ENCODE assay signal across 24 cellular contexts in the genomic region with DNA sequence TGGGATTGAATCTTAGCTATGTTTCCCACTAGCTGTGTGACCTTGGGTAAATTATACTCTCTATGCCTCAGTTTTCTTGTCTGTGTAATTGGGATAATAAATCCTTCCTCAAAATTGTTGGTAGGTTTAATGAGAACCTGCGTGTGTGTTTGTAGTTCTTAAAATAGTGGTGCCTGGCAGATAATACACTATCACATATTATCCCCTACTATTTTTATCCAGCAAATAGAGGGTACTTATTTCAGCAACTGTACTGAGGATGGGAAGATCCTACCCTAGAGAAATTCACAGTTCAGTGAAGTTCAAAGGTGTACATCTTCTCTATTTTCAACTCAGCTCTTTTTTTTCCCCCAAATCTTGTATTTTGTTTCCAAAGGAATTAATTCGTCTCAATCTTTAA. TPM values are rescaled to one million over a fixed set of nuclear protein-coding genes. Genes with fewer than 3 reads are reported as not detected.
DNase-seq lines count a peak whose midpoint lies in the region; ATAC-seq, FAIRE-seq and TF ChIP-seq lines count a peak whose summit lies in the region.
"Had no signal": no experiment of that assay in that cellular context is flagged by ENCODE, and none has a peak within 500 bp of the region (broad histone marks: within the 10 kb centered on the region; RNA-seq: fewer than 3 reads in every experiment).

No MANE protein-coding gene starts in this region.

- H3K9me3 ChIP-seq in heart left ventricle (peaks cover 0 to 13% (median 2%) of the 10 kb centered on the region in 12 donors), right cardiac atrium (ENCODE audit: control insufficient read depth, low read length) (no peaks in the 10 kb centered on the region)
- H3K9me3 ChIP-seq: A549, Caco-2 had no signal

- no peak overlapping the region for H3K4me3 Mint-ChIP-seq in central memory CD8-positive, alpha-beta T cell
- H3K4me3 Mint-ChIP-seq: B cell; CD4-positive, alpha-beta T cell; CD8-positive, alpha-beta T cell had no signal

- TF ChIP-seq POLR2A in heart left ventricle (IDR thresholded peaks at IDR 0.05) (no peak), GM12892 (IDR thresholded peaks at IDR 0.05; ENCODE audit: low read depth, low read length) (no peak)

- 61 to 72% (median 68%) methylated on average over 2 of the region's 2 CpGs for WGBS in heart left ventricle, 4 donors
- 79% methylated on average over 2 of the region's 2 CpGs for WGBS in right cardiac atrium

- FAIRE-seq in GM12892 (lab: Jason Lieb, UNC): peak; percentile 63
- FAIRE-seq: A549, D721Med, GM12878, GM18507 had no signal

- no peaks in the 10 kb centered on the region for H3K4me1 Mint-ChIP-seq in central memory CD8-positive, alpha-beta T cell
- H3K4me1 Mint-ChIP-seq: B cell had no signal

- intact Hi-C loops in heart left ventricle (cut with DNase I) (no loop called here), right cardiac atrium (cut with DNase I) (no loop called here)

- peaks cover 0 to 6% (median 0%) of the 10 kb centered on the region in 12 donors for H3K4me1 ChIP-seq in heart left ventricle
- H3K4me1 ChIP-seq in right cardiac atrium (ENCODE audit: control insufficient read depth, insufficient read depth, low read length): no peaks in the 10 kb centered on the region
- H3K4me1 ChIP-seq: A549; BLaER1 treated with 17β-estradiol and CSF1 and Interleukin-3, amounts not matched to agents 10 nM and 100 nM; Caco-2 had no signal

- peak overlapping the region; percentile 47 for H3K27ac Mint-ChIP-seq in central memory CD8-positive, alpha-beta T cell (ENCODE audit: low read depth)
- H3K27ac Mint-ChIP-seq: B cell; CD4-positive, alpha-beta T cell; CD8-positive, alpha-beta T cell had no signal

- ATAC-seq in heart left ventricle (peak; percentile 34 to 72 (median 66)), right cardiac atrium (no peak)
- ATAC-seq in central memory CD8-positive, alpha-beta T cell (replicated peaks; ENCODE audit: extremely low read depth, poor library complexity, severe bottlenecking): no peak
- ATAC-seq: A549; CD8-positive, alpha-beta T cell; GM12878 had no signal

- H3K4me3 ChIP-seq in heart left ventricle (no peak overlapping the region), right cardiac atrium (ENCODE audit: low read length) (no peak overlapping the region)
- H3K4me3 ChIP-seq: A549; BLaER1 treated with 17β-estradiol and CSF1 and Interleukin-3, amounts not matched to agents 10 nM and 100 nM; GM12878 had no signal

- no peaks in the 10 kb centered on the region for H3K9me3 Mint-ChIP-seq in central memory CD8-positive, alpha-beta T cell
- H3K9me3 Mint-ChIP-seq: CD4-positive, alpha-beta T cell; CD8-positive, alpha-beta T cell had no signal

- H3K27me3 ChIP-seq in heart left ventricle (no peaks in the 10 kb centered on the region), right cardiac atrium (ENCODE audit: control insufficient read depth, insufficient read depth) (no peaks in the 10 kb centered on the region)
- H3K27me3 ChIP-seq: BLaER1 treated with 17β-estradiol and CSF1 and Interleukin-3, amounts not matched to agents 10 nM and 100 nM had no signal

- no peak for DNase-seq in heart left ventricle
- DNase-seq in right cardiac atrium: no peak
- no peak for DNase-seq in GM12892 (ENCODE audit: insufficient read length)
- no peak for DNase-seq in central memory CD8-positive, alpha-beta T cell (ENCODE audit: low spot score in 2 of 2)
- no peak for DNase-seq in DMS 273 treated with DMSO at 0.1 percent for 48 hours (lab: John Stamatoyannopoulos, UW)
- DNase-seq: AML-193; Caco-2; Calu3; CD4-positive, alpha-beta T cell; CD8-positive, alpha-beta T cell; DMS153; DMS53; DMS79; DND-41; EL; GDM1 had no signal

- H3K36me3 Mint-ChIP-seq in central memory CD8-positive, alpha-beta T cell (ENCODE audit: insufficient read depth): peaks cover 19% of the 10 kb centered on the region

- H3K36me3 ChIP-seq in heart left ventricle: peaks cover 0 to 54% (median 30%) of the 10 kb centered on the region in 9 donors

- no peaks in the 10 kb centered on the region for H3K27me3 Mint-ChIP-seq in central memory CD8-positive, alpha-beta T cell
- H3K27me3 Mint-ChIP-seq: B cell; CD4-positive, alpha-beta T cell had no signal

- peak overlapping the region in 1 of 12 donors; percentile 34 for H3K27ac ChIP-seq in heart left ventricle
- H3K27ac ChIP-seq in right cardiac atrium (ENCODE audit: low read length): no peak overlapping the region
- H3K27ac ChIP-seq: 22Rv1; A549; BLaER1 treated with 17β-estradiol and CSF1 and Interleukin-3, amounts not matched to agents 10 nM and 100 nM; C4-2B had no signal

- no peak for TF ChIP-seq CTCF in heart left ventricle (IDR thresholded peaks at IDR 0.05)

RNA-seq across cellular contexts. Expression of a gene that starts 17.2 kb away (rescaled TPM):
- total RNA-seq in heart left ventricle (10 to 100 TPM in 7 of 9 donors, 1 to 10 TPM in 2; 6.3 to 56.3 (median 21.0) TPM), right cardiac atrium (10 to 100 TPM in 2 of 4 donors, 1 to 10 TPM in 2; 8.5 to 10.4 (median 9.4) TPM)
- polyA plus RNA-seq in heart left ventricle (10 to 100 TPM in 1 of 2 donors, 1 to 10 TPM in 1; 3.8 to 10.3 TPM), right cardiac atrium (4.1 TPM)
- 9.9 TPM for polyA plus RNA-seq in GM12892 (2012; ENCODE audit: missing spikeins)

RNA-seq across cellular contexts. Expression of a gene that starts 17.5 kb away (rescaled TPM):
- total RNA-seq in heart left ventricle (10 to 100 TPM in 5 of 9 donors, 1 to 10 TPM in 4; 6.1 to 17.4 (median 10.3) TPM), right cardiac atrium (10 to 100 TPM in 3 of 4 donors, 1 to 10 TPM in 1; 9.7 to 12.2 (median 10.8) TPM)
- polyA plus RNA-seq in heart left ventricle (1 to 10 TPM; 4.1 to 7.3 TPM), right cardiac atrium (5.9 TPM)
- 11.4 TPM for polyA plus RNA-seq in GM12892 (2012; ENCODE audit: missing spikeins)

Comparison
In these comparisons a context has a peak if more than half of its experiments do, and no peak if none do; other contexts are left out.
1. ATAC-seq: peak in heart left ventricle (4 of 4); none in right cardiac atrium (0 of 2) and central memory CD8-positive, alpha-beta T cell (single experiment).